12 cellular contexts compared by ENCODE assay signal in the genomic region with DNA sequence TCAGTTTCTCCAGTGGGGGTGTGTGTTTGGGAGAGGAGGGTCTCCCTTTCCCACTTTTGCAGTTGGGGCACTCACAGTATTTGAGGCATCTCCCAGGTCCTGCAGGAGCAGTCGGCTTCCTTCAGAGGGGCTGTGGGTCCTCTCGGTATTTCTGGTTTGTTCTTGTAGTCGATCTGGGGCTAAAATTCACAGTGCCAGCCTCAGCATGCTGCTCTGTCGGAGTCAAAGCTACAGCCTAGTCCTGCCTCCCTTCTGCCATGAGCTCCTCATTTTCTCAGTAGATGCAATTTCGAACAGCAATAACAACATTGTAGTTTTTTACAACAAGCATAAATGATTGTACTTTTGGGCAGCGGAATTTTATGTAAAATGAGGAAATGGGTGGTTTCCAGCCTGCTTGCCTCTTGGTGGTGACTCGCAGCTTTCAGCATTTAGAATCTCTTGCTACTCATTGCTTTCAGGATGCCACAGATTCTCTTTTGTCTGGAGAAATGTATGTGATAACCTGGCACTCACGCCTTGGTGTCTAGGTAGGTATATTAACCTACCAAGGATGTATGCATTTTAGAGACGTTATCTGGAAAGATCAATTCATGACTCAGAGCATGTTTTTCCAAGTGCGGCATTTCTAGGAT.
DNase-seq lines count a peak whose midpoint lies in the region; ATAC-seq, FAIRE-seq and TF ChIP-seq lines count a peak whose summit lies in the region.
"Had no signal": no experiment of that assay in that cellular context is flagged by ENCODE, and none has a peak within 500 bp of the region (broad histone marks: within the 10 kb centered on the region; RNA-seq: fewer than 3 reads in every experiment).

No MANE protein-coding gene starts in this region.

- H3K27me3 ChIP-seq in GM12878 (replicated peaks in 1 of 2; ENCODE audit: control insufficient read depth in 2 of 2, insufficient read depth in 2 of 2, low read length in 1 of 2) (no peaks in the 10 kb centered on the region), mesenchymal stem cell (ENCODE audit: control insufficient read depth in 1 of 2, insufficient read depth in 1 of 2, low read length in 2 of 2) (no peaks in the 10 kb centered on the region), HepG2 (ENCODE audit: control insufficient read depth in 1 of 2, insufficient read depth in 2 of 2, low read length in 2 of 2) (no peaks in the 10 kb centered on the region), smooth muscle cell (ENCODE audit: low read depth) (no peaks in the 10 kb centered on the region)

- no peaks in the 10 kb centered on the region for H3F3A ChIP-seq in smooth muscle cell (ENCODE audit: low read depth)

- H3K9ac ChIP-seq in GM12878 (ENCODE audit: control insufficient read depth, insufficient read depth, low read length) (no peak overlapping the region), mesenchymal stem cell (ENCODE audit: low read length) (peak overlapping the region; percentile 38), HepG2 (ENCODE audit: insufficient read depth, low read depth, low read length) (no peak overlapping the region), smooth muscle cell (ENCODE audit: low read depth) (no peak overlapping the region)

- intact Hi-C loops in GM12878 (cut with micrococcal nuclease; ENCODE audit: unreplicated experiment): loop anchor here (2.0 to 5.0 kb wide), 2 partner anchors 83 to 119 kb away; partner anchors contain the start of gene C21orf91
- intact Hi-C loops in HepG2 (cut with micrococcal nuclease; ENCODE audit: unreplicated experiment): no loop called here

- H3K79me2 ChIP-seq in GM12878 (ENCODE audit: control insufficient read depth, insufficient read depth, low read length) (no peaks in the 10 kb centered on the region), HepG2 (ENCODE audit: insufficient read depth, low read length) (no peaks in the 10 kb centered on the region), smooth muscle cell (ENCODE audit: low read depth) (no peaks in the 10 kb centered on the region)

- no peak overlapping the region for H3K27ac ChIP-seq in GM12878 (ENCODE audit: control insufficient read depth, insufficient read depth)
- no peak overlapping the region for H3K27ac ChIP-seq in mesenchymal stem cell (ENCODE audit: low read length, poor library complexity, severe bottlenecking)
- no peak overlapping the region for H3K27ac ChIP-seq in HepG2 (ENCODE audit: extremely low read length, insufficient read depth, low read length)
- H3K27ac ChIP-seq in smooth muscle cell (ENCODE audit: low read depth): no peak overlapping the region

- H3K4ac ChIP-seq in mesenchymal stem cell (ENCODE audit: low read depth in 1 of 2, low read length in 2 of 2): no peak overlapping the region

- SMC1A ChIA-PET in GM12878 (lab: Charles Lee; ENCODE audit: uncharacterized antibody, unreplicated experiment): interaction anchor here (0.7 to 1.7 kb wide), 10 partner anchors 15 to 222 kb away, joined by 3 to 5 read pairs (median 4); no protein-coding TSS in a partner anchor

- no peak overlapping the region for H2BK12ac ChIP-seq in mesenchymal stem cell (ENCODE audit: low read length in 2 of 2)

- H4K8ac ChIP-seq in mesenchymal stem cell (ENCODE audit: low read length): no peak overlapping the region

- BruUV-seq in GM12878 (replicated peaks; lab: Mats Ljungman, UMichigan) (no TSS peak), HepG2 (replicated peaks; lab: Mats Ljungman, UMichigan) (no TSS peak)

- no peak overlapping the region for H2BK120ac ChIP-seq in mesenchymal stem cell (ENCODE audit: low read depth, low read length)

- RAD21 ChIA-PET in GM12878 (lab: Charles Lee; ENCODE audit: unreplicated experiment): interaction anchor here (1.2 to 1.6 kb wide), 3 partner anchors 83 to 222 kb away, joined by 3 to 12 read pairs (median 3); no protein-coding TSS in a partner anchor

- H2BK5ac ChIP-seq in mesenchymal stem cell (ENCODE audit: low read depth, low read length, poor library complexity, severe bottlenecking): no peak overlapping the region

- H3K36me3 ChIP-seq in GM12878 (ENCODE audit: control insufficient read depth in 2 of 2, insufficient read depth in 2 of 2, low read length in 1 of 2) (no peaks in the 10 kb centered on the region), mesenchymal stem cell (ENCODE audit: control insufficient read depth in 1 of 2, insufficient read depth in 2 of 2, low read depth in 1 of 2, low read length in 2 of 2) (no peaks in the 10 kb centered on the region), HepG2 (replicated peaks in 1 of 2; ENCODE audit: control insufficient read depth in 1 of 2, insufficient read depth in 2 of 2, low read length in 2 of 2) (no peaks in the 10 kb centered on the region), smooth muscle cell (ENCODE audit: low read depth) (no peaks in the 10 kb centered on the region)

- no peak for TF ChIP-seq POLR2A in NB4 (IDR thresholded peaks at IDR 0.05; ENCODE audit: extremely low read depth, insufficient read length)
- TF ChIP-seq POLR2A in GM12878 (IDR thresholded peaks at IDR 0.05; ENCODE audit: low read depth, low read length): no peak
- TF ChIP-seq POLR2A in HepG2 (IDR thresholded peaks at IDR 0.05; ENCODE audit: insufficient read depth in 1 of 2, low read depth in 2 of 2, low read length in 2 of 2): no peak

- H4K20me1 ChIP-seq in GM12878 (ENCODE audit: control insufficient read depth, insufficient read depth): no peaks in the 10 kb centered on the region
- no peaks in the 10 kb centered on the region for H4K20me1 ChIP-seq in HepG2 (ENCODE audit: insufficient read depth, low read length)
- H4K20me1 ChIP-seq in smooth muscle cell (ENCODE audit: low read depth): no peaks in the 10 kb centered on the region

- peak; percentile 36 for FAIRE-seq in GM18507 (lab: Jason Lieb, UNC)
- FAIRE-seq in GM12878 (lab: Jason Lieb, UNC): no peak
- no peak for FAIRE-seq in HepG2 (lab: Jason Lieb, UNC)

- H2AK5ac ChIP-seq in mesenchymal stem cell (ENCODE audit: low read length, severe bottlenecking): no peak overlapping the region

- H4K91ac ChIP-seq in mesenchymal stem cell (ENCODE audit: low read length): no peak overlapping the region

- H3K4me3 ChIP-seq in NB4 (ENCODE audit: low read depth, low read length) (no peak overlapping the region), GM12878 (no peak overlapping the region), mesenchymal stem cell (ENCODE audit: insufficient read depth in 1 of 2, low read depth in 1 of 2, low read length in 2 of 2) (peak overlapping the region in 1 of 2 experiments; percentile 57), HepG2 (replicated peaks in 1 of 3; ENCODE audit: insufficient read depth in 1 of 3, low read depth in 2 of 3, low read length in 3 of 3) (no peak overlapping the region), smooth muscle cell (no peak overlapping the region)

- H2AFZ ChIP-seq in GM12878 (ENCODE audit: control insufficient read depth, low read depth, low read length): peak overlapping the region; percentile 0
- H2AFZ ChIP-seq in mesenchymal stem cell (ENCODE audit: low read depth, low read length): no peak overlapping the region
- no peak overlapping the region for H2AFZ ChIP-seq in HepG2 (ENCODE audit: low read length)
- no peak overlapping the region for H2AFZ ChIP-seq in smooth muscle cell (ENCODE audit: low read depth)

- H3K4me2 ChIP-seq in GM12878 (ENCODE audit: control insufficient read depth, insufficient read depth) (0 out of 2 replicates have a peak overlapping the region, but pooled peaks have one; percentile 2), mesenchymal stem cell (ENCODE audit: low read length, poor library complexity, severe bottlenecking) (no peak overlapping the region), HepG2 (ENCODE audit: low read depth, low read length) (no peak overlapping the region), smooth muscle cell (no peak overlapping the region)

- ATAC-seq in GM12878 (peak; percentile 41; the same call in 2 of the 3 replicates), HepG2 (no peak)
- ATAC-seq: stimulated activated naive CD8-positive, alpha-beta T cell treated with anti-CD3 and anti-CD28 coated beads, Interleukin-15, amount 100 ng/mL, for 72 hours had no signal

- H3K4me1 ChIP-seq in GM12878 (ENCODE audit: control insufficient read depth, insufficient read depth, low read length): peaks cover 3% of the 10 kb centered on the region
- H3K4me1 ChIP-seq in mesenchymal stem cell (ENCODE audit: control insufficient read depth, insufficient read depth, low read depth, low read length): no peaks in the 10 kb centered on the region
- H3K4me1 ChIP-seq in HepG2 (ENCODE audit: insufficient read depth, low read length): no peaks in the 10 kb centered on the region
- H3K4me1 ChIP-seq in smooth muscle cell (ENCODE audit: low read depth): peaks cover 3% of the 10 kb centered on the region

- H3K14ac ChIP-seq in mesenchymal stem cell (ENCODE audit: low read length in 2 of 2): no peak overlapping the region

- TF ChIP-seq CTCF in NB4 (IDR thresholded peaks at IDR 0.05; ENCODE audit: low read depth, low read length) (no peak), GM12878 (IDR thresholded peaks at IDR 0.05 in 2 of 3, conservative IDR thresholded peaks at IDR 0.05 in 1 of 3; ENCODE audit: control insufficient read depth in 2 of 3, extremely low read depth in 1 of 3, insufficient read depth in 1 of 3, low read depth in 3 of 3, low read length in 3 of 3) (no peak), HepG2 (CRISPR knock-in tag; IDR thresholded peaks at IDR 0.05) (no peak), smooth muscle cell (IDR thresholded peaks at IDR 0.05; ENCODE audit: borderline replicate concordance, insufficient read depth, poor library complexity, severe bottlenecking) (no peak)

- TF ChIP-seq RAD21 in GM12878 (IDR thresholded peaks at IDR 0.05; ENCODE audit: insufficient read depth, low read depth, low read length) (no peak), HepG2 (CRISPR knock-in tag; IDR thresholded peaks at IDR 0.05) (no peak)

- H3K9me3 ChIP-seq in GM12878 (replicated peaks; ENCODE audit: control insufficient read depth, insufficient read depth, low read length) (no peaks in the 10 kb centered on the region; the same call in 2 of the 3 replicates), mesenchymal stem cell (ENCODE audit: control insufficient read depth, low read length) (no peaks in the 10 kb centered on the region), HepG2 (ENCODE audit: low read length) (no peaks in the 10 kb centered on the region), smooth muscle cell (replicated peaks; ENCODE audit: low read depth) (no peaks in the 10 kb centered on the region)

- no peaks in the 10 kb centered on the region for H3K79me1 ChIP-seq in mesenchymal stem cell (replicated peaks; ENCODE audit: low read length, poor library complexity, severe bottlenecking)

- POLR2A ChIA-PET in GM12878 (lab: Charles Lee) (interaction anchor here (0.6 kb wide), 1 partner anchor 99 kb away, joined by 3 read pairs; no protein-coding TSS in a partner anchor), HepG2 (lab: Yijun Ruan, JAX) (no interaction called here)

- DNase-seq in GM18507 (ENCODE audit: extremely low spot score, insufficient read length, low read depth): no peak
- peak; percentile 2 for DNase-seq in NB4 (ENCODE audit: low read depth)
- DNase-seq in GM12878 (ENCODE audit: low read depth, low spot score): peak; percentile 23
- DNase-seq in mesenchymal stem cell: peak; percentile 14
- DNase-seq in HepG2 (ENCODE audit: low spot score): no peak
- no peak for DNase-seq in NCI-H146 (lab: John Stamatoyannopoulos, UW)
- DNase-seq in smooth muscle cell (lab: John Stamatoyannopoulos, UW; ENCODE audit: unreplicated experiment): no peak
- no peak for DNase-seq in SW 1271 (lab: John Stamatoyannopoulos, UW)
- DNase-seq: glutamatergic neuron; NCI-H187 treated with DMSO at 0.1 percent for 48 hours; stimulated activated CD4-positive, alpha-beta T cell treated with anti-CD3 and anti-CD28 coated beads, Interleukin-4, amount 100 ng/mL, for 4 hours; stimulated activated naive CD8-positive, alpha-beta T cell treated with anti-CD3 and anti-CD28 coated beads, Interleukin-15, amount 100 ng/mL, for 72 hours had no signal

- CTCF ChIA-PET in GM12878 (lab: Yijun Ruan, JAX): interaction anchor here (0.6 to 3.0 kb wide), 15 partner anchors 11 to 514 kb away, joined by 3 to 13 read pairs (median 4); no protein-coding TSS in a partner anchor
- CTCF ChIA-PET in HepG2 (lab: Yijun Ruan, JAX; ENCODE audit: low intra/inter-chr PET ratio, low total read pairs): no interaction called here

- 17% methylated on average over 10 of the region's 10 CpGs for WGBS in GM12878 (ENCODE audit: insufficient coverage, insufficient replicate concordance, low lambda C conversion rate, missing lambda C conversion rate)
- WGBS in mesenchymal stem cell: 85% methylated on average over 9 of the region's 10 CpGs
- 52% methylated on average over 10 of the region's 10 CpGs for WGBS in HepG2 (ENCODE audit: low lambda C conversion rate)
- WGBS in smooth muscle cell (ENCODE audit: low lambda C conversion rate): 77% methylated on average over 10 of the region's 10 CpGs

- H2BK15ac ChIP-seq in mesenchymal stem cell (ENCODE audit: low read depth, poor library complexity, severe bottlenecking): no peak overlapping the region

- H3K18ac ChIP-seq in mesenchymal stem cell (ENCODE audit: low read depth in 1 of 2, low read length in 2 of 2): no peak overlapping the region

- in situ Hi-C loops in GM12878 (cut with MboI): loop anchor here (5.0 kb wide), 1 partner anchor 224 kb away; no protein-coding TSS in a partner anchor
- in situ Hi-C loops in HepG2 (cut with HindIII; ENCODE audit: extremely low pct_ligation_motif_present, low pct_unique_long_range_greater_than_20kb): no loop called here

- TF ChIP-seq EP300 in GM12878 (IDR thresholded peaks at IDR 0.05; ENCODE audit: borderline replicate concordance in 1 of 2, control insufficient read depth in 1 of 2, low read depth in 2 of 2, low read length in 2 of 2): no peak
- TF ChIP-seq EP300 in HepG2 (IDR thresholded peaks at IDR 0.05; ENCODE audit: low read depth in 2 of 2, low read length in 2 of 2): no peak
- no peak for TF ChIP-seq EP300 in HepG2 (CRISPR knock-in tag; IDR thresholded peaks at IDR 0.05; ENCODE audit: borderline replicate concordance)

- H3K23ac ChIP-seq in mesenchymal stem cell (ENCODE audit: low read length in 2 of 2): no peak overlapping the region

Comparison
In these comparisons a context has a peak if more than half of its experiments do, and no peak if none do; other contexts are left out.
1. DNase-seq: peak in NB4 (single experiment), GM12878 (single experiment) and mesenchymal stem cell (single experiment); none in GM18507 (single experiment), HepG2 (single experiment), NCI-H146 (single experiment), smooth muscle cell (single experiment) and SW 1271 (0 of 2).